ENCODE assay signal across 25 cellular contexts in genomic region chr2:119521437-119521825, GRCh38. TPM values are rescaled to one million over a fixed set of nuclear protein-coding genes. Genes with fewer than 3 reads are reported as not detected.
DNase-seq lines count a peak whose midpoint lies in the region; ATAC-seq and TF ChIP-seq lines count a peak whose summit lies in the region.
"Had no signal": no experiment of that assay in that cellular context is flagged by ENCODE, and none has a peak within 500 bp of the region (broad histone marks: within the 10 kb centered on the region; RNA-seq: fewer than 3 reads in every experiment).

No MANE protein-coding gene starts in this region.

- H3K27ac ChIP-seq in body of pancreas (peak overlapping the region; percentile 10 to 87 (median 80)), esophagus muscularis mucosa (replicated peaks in 1 of 4) (no peak overlapping the region), stomach smooth muscle (ENCODE audit: low read length) (peak overlapping the region; percentile 37)
- H3K27ac ChIP-seq: BLaER1 had no signal

- no peaks in the 10 kb centered on the region for H3K9me3 ChIP-seq in body of pancreas
- no peaks in the 10 kb centered on the region for H3K9me3 ChIP-seq in esophagus muscularis mucosa
- no peaks in the 10 kb centered on the region for H3K9me3 ChIP-seq in stomach smooth muscle (ENCODE audit: control insufficient read depth in 2 of 2, low read length in 2 of 2)
- H3K9me3 ChIP-seq: BE2C had no signal

- no peak overlapping the region for H3K9ac ChIP-seq in stomach smooth muscle (ENCODE audit: low read length in 2 of 2)
- H3K9ac ChIP-seq: BLaER1 had no signal

- H3K27me3 ChIP-seq in body of pancreas = peaks cover 0 to 8% of the 10 kb centered on the region in 2 donors
- H3K27me3 ChIP-seq in esophagus muscularis mucosa = peaks cover 0 to 40% (median 11%) of the 10 kb centered on the region in 4 donors
- H3K27me3 ChIP-seq in stomach smooth muscle (ENCODE audit: control insufficient read depth in 1 of 2, insufficient read depth in 2 of 2, low read length in 2 of 2) = peaks cover 0 to 4% of the 10 kb centered on the region in 2 donors
- H3K27me3 ChIP-seq: BLaER1 had no signal

- no peaks in the 10 kb centered on the region for H3K9me3 Mint-ChIP-seq in osteocyte (ENCODE audit: unreplicated experiment)
- peaks cover under 1% of the 10 kb centered on the region for H3K9me3 Mint-ChIP-seq in nephron progenitor cell

- H3K36me3 Mint-ChIP-seq in osteocyte (ENCODE audit: unreplicated experiment) (no peaks in the 10 kb centered on the region), nephron progenitor cell (ENCODE audit: low read depth) (no peaks in the 10 kb centered on the region)
- H3K36me3 Mint-ChIP-seq: CD14-positive monocyte; CD4-positive, alpha-beta memory T cell; CD4-positive, CD25-positive, alpha-beta regulatory T cell had no signal

- 55 to 73% methylated on average over 4 of the region's 4 CpGs for WGBS in body of pancreas, 2 donors
- 92% methylated on average over 4 of the region's 4 CpGs for WGBS in esophagus muscularis mucosa

- TF ChIP-seq CTCF in body of pancreas (IDR thresholded peaks at IDR 0.05) (no peak), esophagus muscularis mucosa (IDR thresholded peaks at IDR 0.05) (no peak), osteocyte (IDR thresholded peaks at IDR 0.05) (no peak), GM10266 (IDR thresholded peaks at IDR 0.05; ENCODE audit: control insufficient read depth, insufficient read depth, low read depth, missing control alignments) (no peak), nephron progenitor cell (IDR thresholded peaks at IDR 0.05) (no peak)

- no peaks in the 10 kb centered on the region for H3K4me1 Mint-ChIP-seq in osteocyte (ENCODE audit: unreplicated experiment)
- peaks cover 18% of the 10 kb centered on the region for H3K4me1 Mint-ChIP-seq in nephron progenitor cell
- H3K4me1 Mint-ChIP-seq: CD4-positive, alpha-beta memory T cell; CD4-positive, CD25-positive, alpha-beta regulatory T cell; CD8-positive, alpha-beta memory T cell had no signal

- H3K36me3 ChIP-seq in body of pancreas (replicated peaks in 1 of 2; ENCODE audit: insufficient read depth in 1 of 2, low read depth in 2 of 2) (no peaks in the 10 kb centered on the region), esophagus muscularis mucosa (no peaks in the 10 kb centered on the region), stomach smooth muscle (ENCODE audit: control insufficient read depth in 2 of 2, insufficient read depth in 2 of 2, low read length in 2 of 2) (no peaks in the 10 kb centered on the region)
- H3K36me3 ChIP-seq: BE2C, BLaER1 had no signal

- H3K27ac Mint-ChIP-seq in osteocyte (ENCODE audit: unreplicated experiment) (no peak overlapping the region), nephron progenitor cell (no peak overlapping the region)
- H3K27ac Mint-ChIP-seq: CD14-positive monocyte; CD4-positive, alpha-beta memory T cell; CD4-positive, CD25-positive, alpha-beta regulatory T cell; CD8-positive, alpha-beta memory T cell had no signal

- ATAC-seq in body of pancreas = no peak
- ATAC-seq in HG03354 (IDR thresholded peaks at IDR 0.05; ENCODE audit: poor library complexity, severe bottlenecking, unreplicated experiment) = no peak

- no peak for DNase-seq in body of pancreas
- DNase-seq in esophagus muscularis mucosa (ENCODE audit: extremely low spot score) = peak; percentile 83
- DNase-seq in osteocyte (ENCODE audit: extremely low spot score, unreplicated experiment) = peak; percentile 59
- DNase-seq in GM10266 (ENCODE audit: extremely low spot score) = no peak
- DNase-seq in midbrain (lab: John Stamatoyannopoulos, UW) = no peak
- DNase-seq in nephron progenitor cell = no peak
- DNase-seq: 8988T; ACHN; BE2C; C1 segment of cervical spinal cord; CD4-positive, alpha-beta memory T cell; CD4-positive, CD25-positive, alpha-beta regulatory T cell; CD8-positive, alpha-beta memory T cell; DMS 273 treated with DMSO at 0.1 percent for 48 hours; DMS153; DND-41; EL; GDM1 had no signal

- peaks cover 68% of the 10 kb centered on the region for H3K4me1 ChIP-seq in body of pancreas
- H3K4me1 ChIP-seq in esophagus muscularis mucosa = peaks cover 4 to 30% (median 21%) of the 10 kb centered on the region in 4 donors
- peaks cover 33% of the 10 kb centered on the region for H3K4me1 ChIP-seq in stomach smooth muscle (ENCODE audit: control insufficient read depth, insufficient read depth, low read length)
- H3K4me1 ChIP-seq: BE2C, BLaER1 had no signal

- H3K4me3 ChIP-seq in body of pancreas (no peak overlapping the region), esophagus muscularis mucosa (no peak overlapping the region), stomach smooth muscle (ENCODE audit: low read length in 2 of 2) (no peak overlapping the region)
- H3K4me3 ChIP-seq: BLaER1 had no signal

- intact Hi-C loops in body of pancreas (cut with DNase I) (no loop called here), esophagus muscularis mucosa (cut with DNase I) (no loop called here)

- TF ChIP-seq EP300 in esophagus muscularis mucosa (IDR thresholded peaks at IDR 0.05) = no peak

- no peak for TF ChIP-seq POLR2A in body of pancreas (IDR thresholded peaks at IDR 0.05)
- TF ChIP-seq POLR2A in esophagus muscularis mucosa (IDR thresholded peaks at IDR 0.05; ENCODE audit: low read depth) = no peak

- H3K27me3 Mint-ChIP-seq in osteocyte (ENCODE audit: unreplicated experiment) (peaks cover 48% of the 10 kb centered on the region), nephron progenitor cell (ENCODE audit: low read depth, poor library complexity) (peaks cover 85% of the 10 kb centered on the region)

- no peak overlapping the region for H3K4me3 Mint-ChIP-seq in osteocyte (ENCODE audit: unreplicated experiment)
- no peak overlapping the region for H3K4me3 Mint-ChIP-seq in nephron progenitor cell
- H3K4me3 Mint-ChIP-seq: CD4-positive, alpha-beta memory T cell; CD8-positive, alpha-beta memory T cell had no signal

RNA-seq across cellular contexts. Expression of gene SCTR, which starts 2.9 kb away (rescaled TPM):
- total RNA-seq in body of pancreas (100 to 1,000 TPM in 1 of 2 donors, 10 to 100 TPM in 1; 69.0 to 183 TPM), esophagus muscularis mucosa (not detected), osteocyte (not detected in 2 replicates)
- total RNA-seq: A673; CD4-positive, alpha-beta memory T cell; CD4-positive, CD25-positive, alpha-beta regulatory T cell; CD8-positive, alpha-beta memory T cell; Daoy; G401 had no signal

RNA-seq across cellular contexts. Expression of gene CFAP221, which starts 22.8 kb away (rescaled TPM):
- 10 to 100 TPM; 12.2 to 21.5 TPM for total RNA-seq in body of pancreas
- under 1 TPM; 0.17 to 0.97 (median 0.29) TPM for total RNA-seq in esophagus muscularis mucosa
- total RNA-seq in osteocyte = not detected in 2 replicates
- total RNA-seq: CD4-positive, alpha-beta memory T cell; CD4-positive, CD25-positive, alpha-beta regulatory T cell; CD8-positive, alpha-beta memory T cell had no signal

Comparison
In these comparisons a context has a peak if more than half of its experiments do, and no peak if none do; other contexts are left out.
1. DNase-seq: peak in esophagus muscularis mucosa (single experiment) and osteocyte (single experiment); none in body of pancreas (0 of 4), GM10266 (single experiment), midbrain (single experiment) and nephron progenitor cell (single experiment).
2. H3K27ac ChIP-seq: peak in body of pancreas (4 of 4) and stomach smooth muscle (single experiment); none in esophagus muscularis mucosa (0 of 4).
3. RNA of gene SCTR, which starts 2.9 kb away (total RNA-seq): 69.0 to 183 TPM in body of pancreas; not detected in esophagus muscularis mucosa and not detected in osteocyte; every median in the first group is over 10 times any median in the second.
4. RNA of gene CFAP221, which starts 22.8 kb away (total RNA-seq): 12.2 to 21.5 TPM in body of pancreas; 0.17 to 0.97 TPM in esophagus muscularis mucosa and not detected in osteocyte; every median in the first group is over 4 times any median in the second.